ENCODE assay signal across 12 cellular contexts in the genomic region with DNA sequence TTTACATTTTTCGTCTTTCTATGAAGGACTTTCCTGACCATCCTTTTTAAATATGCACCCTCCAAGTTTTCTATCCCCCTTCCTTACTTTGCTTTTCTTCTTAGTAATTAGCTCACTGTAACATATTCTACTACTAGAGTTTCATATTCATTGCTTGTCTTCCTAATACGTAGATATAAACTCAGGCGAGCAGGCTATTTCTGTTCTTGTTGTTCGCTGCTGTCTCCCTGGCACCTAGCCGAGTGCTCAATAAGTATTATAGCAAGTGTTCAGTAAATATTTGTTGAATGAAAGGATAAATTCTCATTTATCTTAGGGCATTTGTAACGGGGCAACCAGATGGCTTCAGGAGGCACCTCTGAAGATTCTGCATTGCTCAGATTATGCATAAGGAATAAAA. TPM values are rescaled to one million over a fixed set of nuclear protein-coding genes. Genes with fewer than 3 reads are reported as not detected.
A peak's percentile ranks its signal among the peaks of the same experiment; 100 is the strongest.
DNase-seq lines count a peak whose midpoint lies in the region; ATAC-seq and TF ChIP-seq lines count a peak whose summit lies in the region.
"Had no signal": no experiment of that assay in that cellular context is flagged by ENCODE, and none has a peak within 500 bp of the region (broad histone marks: within the 10 kb centered on the region; RNA-seq: fewer than 3 reads in every experiment).

No MANE protein-coding gene starts in this region.

- peak overlapping the region; percentile 96 for H3K9ac ChIP-seq in Loucy (ENCODE audit: low read depth, low read length, poor library complexity, severe bottlenecking)

- no peaks in the 10 kb centered on the region for H3K9me2 ChIP-seq in Loucy (replicated peaks; ENCODE audit: low read depth, low read length)

- no peaks in the 10 kb centered on the region for H4K20me1 ChIP-seq in Loucy (ENCODE audit: insufficient read depth, low read length, poor library complexity, severe bottlenecking)

- H3K79me2 ChIP-seq in Loucy (ENCODE audit: insufficient read depth, low read length), result peaks cover 63% of the 10 kb centered on the region

- WGBS in right lobe of liver (ENCODE audit: insufficient coverage, low coverage, low lambda C conversion rate, missing lambda C conversion rate), result 55% methylated on average over 6 of the region's 6 CpGs

- BruUV-seq in Panc1 (replicated peaks; lab: Mats Ljungman, UMichigan), result no TSS peak

- CTCF ChIA-PET in Panc1 (lab: Charles Lee), result no interaction called here

- H3K4me2 ChIP-seq in Loucy (ENCODE audit: low read depth, low read length, poor library complexity, severe bottlenecking), result peak overlapping the region; percentile 96

- H3K36me3 ChIP-seq in Loucy (ENCODE audit: insufficient read depth, low read length), result no peaks in the 10 kb centered on the region
- H3K36me3 ChIP-seq in Panc1 (ENCODE audit: control insufficient read depth, insufficient read depth, low read length), result no peaks in the 10 kb centered on the region
- H3K36me3 ChIP-seq in right lobe of liver, result no peaks in the 10 kb centered on the region

- H3K4me1 ChIP-seq in Loucy (ENCODE audit: insufficient read depth, low read length, poor library complexity, severe bottlenecking) (peaks cover 60% of the 10 kb centered on the region), Panc1 (ENCODE audit: control insufficient read depth, insufficient read depth, low read length) (peaks cover 51% of the 10 kb centered on the region), right lobe of liver (peaks cover 0 to 15% (median 6%) of the 10 kb centered on the region in 4 donors)

- TF ChIP-seq POLR2A in right lobe of liver (IDR thresholded peaks at IDR 0.05), result no peak

- in situ Hi-C loops in Panc1 (cut with HindIII; ENCODE audit: low pct_unique_long_range_greater_than_20kb, low sequenced_read_pairs) (no loop called here), ACHN (cut with HindIII; ENCODE audit: low pct_ligation_motif_present, low pct_unique_long_range_greater_than_20kb, low sequenced_read_pairs) (no loop called here)

- no peaks in the 10 kb centered on the region for H3K27me3 ChIP-seq in Loucy (ENCODE audit: insufficient read depth, low read length, poor library complexity, severe bottlenecking)
- no peaks in the 10 kb centered on the region for H3K27me3 ChIP-seq in Panc1 (ENCODE audit: control insufficient read depth, insufficient read depth, low read length)
- no peaks in the 10 kb centered on the region for H3K27me3 ChIP-seq in right lobe of liver

- H3K9me3 ChIP-seq in Loucy (ENCODE audit: insufficient read depth, low read depth, low read length) (no peaks in the 10 kb centered on the region), Panc1 (ENCODE audit: control insufficient read depth, insufficient read depth, low read depth, low read length) (no peaks in the 10 kb centered on the region), right lobe of liver (no peaks in the 10 kb centered on the region)

- H3K4me3 ChIP-seq in Loucy (ENCODE audit: low read length, poor library complexity, severe bottlenecking) (peak overlapping the region; percentile 96), Panc1 (ENCODE audit: low read depth in 2 of 2, low read length in 2 of 2) (no peak overlapping the region; a peak in 1 of 4 replicates), right lobe of liver (no peak overlapping the region)

- peaks cover 8% of the 10 kb centered on the region; the same call in 1 of the 2 replicates for H3F3A ChIP-seq in Loucy (ENCODE audit: low read depth)

- intact Hi-C loops in Panc1 (cut with micrococcal nuclease; ENCODE audit: unreplicated experiment), result no loop called here
- intact Hi-C loops in right lobe of liver (cut with DNase I), result no loop called here

- POLR2A ChIA-PET in Panc1 (lab: Charles Lee), result no interaction called here

- DNase-seq in DMS 273 (lab: John Stamatoyannopoulos, UW; ENCODE audit: unreplicated experiment), result peak; percentile 22
- DNase-seq in DMS 273 treated with DMSO at 0.1 percent for 48 hours (lab: John Stamatoyannopoulos, UW), result no peak
- DNase-seq in Panc1 (ENCODE audit: low read depth, low spot score), result no peak
- no peak for DNase-seq in right lobe of liver
- no peak for DNase-seq in stimulated activated naive CD4-positive, alpha-beta T cell (lab: John Stamatoyannopoulos, UW)
- DNase-seq in ACHN, result no peak
- DNase-seq: 8988T; effector CD4-positive, alpha-beta T cell; HFFc6; NCI-H2227 treated with DMSO at 0.1 percent for 48 hours had no signal

- TF ChIP-seq CTCF in Loucy (conservative IDR thresholded peaks at IDR 0.05; ENCODE audit: low read length) (no peak), Panc1 (IDR thresholded peaks at IDR 0.05) (no peak), right lobe of liver (IDR thresholded peaks at IDR 0.05) (no peak)

- ATAC-seq in Panc1, result no peak
- ATAC-seq in right lobe of liver, result peak in 3 of 4 donors; percentile 27 to 45 (median 32)
- no peak for ATAC-seq in HG02678 (IDR thresholded peaks at IDR 0.05; ENCODE audit: unreplicated experiment)

- H2AFZ ChIP-seq in Loucy (ENCODE audit: low read length), result no peak overlapping the region

- H3K27ac ChIP-seq in Panc1 (ENCODE audit: low read length) (peak overlapping the region; percentile 89), right lobe of liver (no peak overlapping the region)

RNA-seq across cellular contexts. Expression of gene RHOH, which starts 6.8 kb away (rescaled TPM):
- total RNA-seq in Panc1 (2021; ENCODE audit: unreplicated experiment) (1.2 TPM), right lobe of liver (1 to 10 TPM in 1 of 6 experiments, under 1 TPM in 5; 0.25 to 1.2 (median 0.62) TPM)
- polyA plus RNA-seq in Panc1 (2012; ENCODE audit: insufficient read length), result 0.29 TPM
- total RNA-seq: HFFc6 had no signal

Comparison
In these comparisons a context has a peak if more than half of its experiments do, and no peak if none do; other contexts are left out.
1. ATAC-seq: peak in right lobe of liver (3 of 4); none in Panc1 (single experiment) and HG02678 (single experiment).